Comparison of ENCODE assay signal across 1 cellular context in the genomic region with DNA sequence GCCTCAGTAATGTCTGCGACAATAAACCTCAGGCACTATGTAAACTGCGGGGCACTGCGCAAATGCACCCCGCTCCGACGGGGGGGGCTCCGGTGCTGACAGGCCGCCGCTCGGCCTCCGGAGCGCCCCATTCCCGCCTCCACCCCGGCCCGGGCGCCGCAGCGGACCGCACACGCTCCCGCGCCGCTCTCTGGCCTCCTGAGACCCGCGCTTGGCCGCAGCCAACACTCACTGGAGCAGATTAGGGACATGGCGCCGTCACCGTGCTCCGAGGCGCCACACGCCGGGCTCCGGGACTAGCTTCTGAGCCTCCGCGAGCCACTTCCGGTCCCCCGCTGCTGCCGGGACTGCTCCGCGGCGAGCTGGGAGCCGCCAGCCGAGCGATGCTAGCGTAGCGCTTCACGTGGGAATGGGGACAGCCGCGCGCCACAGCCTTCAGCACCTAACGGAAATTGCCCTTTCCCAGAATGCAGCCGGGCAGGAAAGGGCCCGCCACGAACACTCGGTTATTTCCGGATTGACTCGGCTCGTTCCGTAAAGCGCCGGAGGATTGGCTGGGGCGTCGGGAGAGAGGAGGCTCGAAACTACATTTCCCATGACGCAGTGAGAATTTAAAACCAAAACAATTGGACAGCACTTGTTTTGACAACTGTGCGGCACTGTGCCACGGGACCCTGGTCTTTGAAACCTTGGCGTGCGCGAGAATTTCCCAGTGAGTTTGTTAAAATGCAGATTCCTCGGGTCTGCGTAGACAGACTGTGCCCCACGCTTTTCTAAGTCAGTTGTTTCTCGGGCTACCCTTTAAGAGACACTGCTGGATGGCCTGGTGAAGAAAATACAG.
TF ChIP-seq lines count a peak whose summit lies in the region.

Gene PRPF19, minus strand, starts transcription at position 454 of the 841 bp plus-strand sequence. Its CDS starts 203 bp downstream, at position 251.

TF ChIP-seq in HEK293, 187 proteins besides CTCF, POLR2A, EP300 and RAD21 (continued from another document and continues in another):
- no peak for TF ChIP-seq ATF2 (tag by site-specific recombination; IDR thresholded peaks at IDR 0.05; ENCODE audit: low read depth)
- TF ChIP-seq ZNF140 (tag by site-specific recombination; IDR thresholded peaks at IDR 0.05) = no peak
- TF ChIP-seq, protein P1, sequence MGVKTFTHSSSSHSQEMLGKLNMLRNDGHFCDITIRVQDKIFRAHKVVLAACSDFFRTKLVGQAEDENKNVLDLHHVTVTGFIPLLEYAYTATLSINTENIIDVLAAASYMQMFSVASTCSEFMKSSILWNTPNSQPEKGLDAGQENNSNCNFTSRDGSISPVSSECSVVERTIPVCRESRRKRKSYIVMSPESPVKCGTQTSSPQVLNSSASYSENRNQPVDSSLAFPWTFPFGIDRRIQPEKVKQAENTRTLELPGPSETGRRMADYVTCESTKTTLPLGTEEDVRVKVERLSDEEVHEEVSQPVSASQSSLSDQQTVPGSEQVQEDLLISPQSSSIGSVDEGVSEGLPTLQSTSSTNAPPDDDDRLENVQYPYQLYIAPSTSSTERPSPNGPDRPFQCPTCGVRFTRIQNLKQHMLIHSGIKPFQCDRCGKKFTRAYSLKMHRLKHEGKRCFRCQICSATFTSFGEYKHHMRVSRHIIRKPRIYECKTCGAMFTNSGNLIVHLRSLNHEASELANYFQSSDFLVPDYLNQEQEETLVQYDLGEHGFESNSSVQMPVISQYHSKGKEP (tag by site-specific recombination; IDR thresholded peaks at IDR 0.05) = no peak
- TF ChIP-seq, protein P2, sequence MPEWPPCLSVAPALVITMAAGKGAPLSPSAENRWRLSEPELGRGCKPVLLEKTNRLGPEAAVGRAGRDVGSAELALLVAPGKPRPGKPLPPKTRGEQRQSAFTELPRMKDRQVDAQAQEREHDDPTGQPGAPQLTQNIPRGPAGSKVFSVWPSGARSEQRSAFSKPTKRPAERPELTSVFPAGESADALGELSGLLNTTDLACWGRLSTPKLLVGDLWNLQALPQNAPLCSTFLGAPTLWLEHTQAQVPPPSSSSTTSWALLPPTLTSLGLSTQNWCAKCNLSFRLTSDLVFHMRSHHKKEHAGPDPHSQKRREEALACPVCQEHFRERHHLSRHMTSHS (tag by site-specific recombination; IDR thresholded peaks at IDR 0.05) = no peak
- TF ChIP-seq ZNF548 (tag by site-specific recombination; IDR thresholded peaks at IDR 0.05) = no peak
- TF ChIP-seq ZNF24 (tag by site-specific recombination; IDR thresholded peaks at IDR 0.05) = no peak
- TF ChIP-seq ZNF404 (tag by site-specific recombination; IDR thresholded peaks at IDR 0.05) = no peak
- peak; percentile 33; the same call in 1 of the 2 replicates for TF ChIP-seq ZFP69B (tag by site-specific recombination; IDR thresholded peaks at IDR 0.05)
- TF ChIP-seq, protein P3, sequence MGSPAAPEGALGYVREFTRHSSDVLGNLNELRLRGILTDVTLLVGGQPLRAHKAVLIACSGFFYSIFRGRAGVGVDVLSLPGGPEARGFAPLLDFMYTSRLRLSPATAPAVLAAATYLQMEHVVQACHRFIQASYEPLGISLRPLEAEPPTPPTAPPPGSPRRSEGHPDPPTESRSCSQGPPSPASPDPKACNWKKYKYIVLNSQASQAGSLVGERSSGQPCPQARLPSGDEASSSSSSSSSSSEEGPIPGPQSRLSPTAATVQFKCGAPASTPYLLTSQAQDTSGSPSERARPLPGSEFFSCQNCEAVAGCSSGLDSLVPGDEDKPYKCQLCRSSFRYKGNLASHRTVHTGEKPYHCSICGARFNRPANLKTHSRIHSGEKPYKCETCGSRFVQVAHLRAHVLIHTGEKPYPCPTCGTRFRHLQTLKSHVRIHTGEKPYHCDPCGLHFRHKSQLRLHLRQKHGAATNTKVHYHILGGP (tag by site-specific recombination; IDR thresholded peaks at IDR 0.05) = no peak
- no peak for TF ChIP-seq ZNF624 (tag by site-specific recombination; IDR thresholded peaks at IDR 0.05)
- TF ChIP-seq ZNF37A (tag by site-specific recombination; IDR thresholded peaks at IDR 0.05) = no peak
- TF ChIP-seq ZNF302 (tag by site-specific recombination; IDR thresholded peaks at IDR 0.05; ENCODE audit: low read depth) = no peak
- TF ChIP-seq, protein P4, sequence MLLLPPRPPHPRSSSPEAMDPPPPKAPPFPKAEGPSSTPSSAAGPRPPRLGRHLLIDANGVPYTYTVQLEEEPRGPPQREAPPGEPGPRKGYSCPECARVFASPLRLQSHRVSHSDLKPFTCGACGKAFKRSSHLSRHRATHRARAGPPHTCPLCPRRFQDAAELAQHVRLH (tag by site-specific recombination; IDR thresholded peaks at IDR 0.05) = no peak
- TF ChIP-seq, protein P5, sequence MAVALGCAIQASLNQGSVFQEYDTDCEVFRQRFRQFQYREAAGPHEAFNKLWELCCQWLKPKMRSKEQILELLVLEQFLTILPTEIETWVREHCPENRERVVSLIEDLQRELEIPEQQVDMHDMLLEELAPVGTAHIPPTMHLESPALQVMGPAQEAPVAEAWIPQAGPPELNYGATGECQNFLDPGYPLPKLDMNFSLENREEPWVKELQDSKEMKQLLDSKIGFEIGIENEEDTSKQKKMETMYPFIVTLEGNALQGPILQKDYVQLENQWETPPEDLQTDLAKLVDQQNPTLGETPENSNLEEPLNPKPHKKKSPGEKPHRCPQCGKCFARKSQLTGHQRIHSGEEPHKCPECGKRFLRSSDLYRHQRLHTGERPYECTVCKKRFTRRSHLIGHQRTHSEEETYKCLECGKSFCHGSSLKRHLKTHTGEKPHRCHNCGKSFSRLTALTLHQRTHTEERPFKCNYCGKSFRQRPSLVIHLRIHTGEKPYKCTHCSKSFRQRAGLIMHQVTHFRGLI (tag by site-specific recombination; IDR thresholded peaks at IDR 0.05) = no peak
- no peak for TF ChIP-seq GLI2 (tag by site-specific recombination; IDR thresholded peaks at IDR 0.05; ENCODE audit: borderline replicate concordance, low read depth)
- peak; percentile 32; the same call in 1 of the 2 replicates for TF ChIP-seq ZNF398 (tag by site-specific recombination; IDR thresholded peaks at IDR 0.05)
- no peak for TF ChIP-seq ZNF423 (tag by site-specific recombination; IDR thresholded peaks at IDR 0.05)
- peak; percentile 54; the same call in 1 of the 2 replicates for TF ChIP-seq ZNF692 (tag by site-specific recombination; IDR thresholded peaks at IDR 0.05)
- TF ChIP-seq ZNF600 (tag by site-specific recombination; IDR thresholded peaks at IDR 0.05) = 0 out of 2 replicates have a peak, but pooled peaks have one; percentile 15
- no peak for TF ChIP-seq ZNF2 (tag by site-specific recombination; IDR thresholded peaks at IDR 0.05)
- no peak for TF ChIP-seq ZBTB1 (tag by site-specific recombination; IDR thresholded peaks at IDR 0.05)
- TF ChIP-seq ZNF664 (tag by site-specific recombination; IDR thresholded peaks at IDR 0.05) = no peak
- TF ChIP-seq, protein P6, sequence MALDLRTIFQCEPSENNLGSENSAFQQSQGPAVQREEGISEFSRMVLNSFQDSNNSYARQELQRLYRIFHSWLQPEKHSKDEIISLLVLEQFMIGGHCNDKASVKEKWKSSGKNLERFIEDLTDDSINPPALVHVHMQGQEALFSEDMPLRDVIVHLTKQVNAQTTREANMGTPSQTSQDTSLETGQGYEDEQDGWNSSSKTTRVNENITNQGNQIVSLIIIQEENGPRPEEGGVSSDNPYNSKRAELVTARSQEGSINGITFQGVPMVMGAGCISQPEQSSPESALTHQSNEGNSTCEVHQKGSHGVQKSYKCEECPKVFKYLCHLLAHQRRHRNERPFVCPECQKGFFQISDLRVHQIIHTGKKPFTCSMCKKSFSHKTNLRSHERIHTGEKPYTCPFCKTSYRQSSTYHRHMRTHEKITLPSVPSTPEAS (tag by site-specific recombination; IDR thresholded peaks at IDR 0.05) = no peak
- TF ChIP-seq YY2 (tag by site-specific recombination; IDR thresholded peaks at IDR 0.05) = no peak
- TF ChIP-seq, protein P7, sequence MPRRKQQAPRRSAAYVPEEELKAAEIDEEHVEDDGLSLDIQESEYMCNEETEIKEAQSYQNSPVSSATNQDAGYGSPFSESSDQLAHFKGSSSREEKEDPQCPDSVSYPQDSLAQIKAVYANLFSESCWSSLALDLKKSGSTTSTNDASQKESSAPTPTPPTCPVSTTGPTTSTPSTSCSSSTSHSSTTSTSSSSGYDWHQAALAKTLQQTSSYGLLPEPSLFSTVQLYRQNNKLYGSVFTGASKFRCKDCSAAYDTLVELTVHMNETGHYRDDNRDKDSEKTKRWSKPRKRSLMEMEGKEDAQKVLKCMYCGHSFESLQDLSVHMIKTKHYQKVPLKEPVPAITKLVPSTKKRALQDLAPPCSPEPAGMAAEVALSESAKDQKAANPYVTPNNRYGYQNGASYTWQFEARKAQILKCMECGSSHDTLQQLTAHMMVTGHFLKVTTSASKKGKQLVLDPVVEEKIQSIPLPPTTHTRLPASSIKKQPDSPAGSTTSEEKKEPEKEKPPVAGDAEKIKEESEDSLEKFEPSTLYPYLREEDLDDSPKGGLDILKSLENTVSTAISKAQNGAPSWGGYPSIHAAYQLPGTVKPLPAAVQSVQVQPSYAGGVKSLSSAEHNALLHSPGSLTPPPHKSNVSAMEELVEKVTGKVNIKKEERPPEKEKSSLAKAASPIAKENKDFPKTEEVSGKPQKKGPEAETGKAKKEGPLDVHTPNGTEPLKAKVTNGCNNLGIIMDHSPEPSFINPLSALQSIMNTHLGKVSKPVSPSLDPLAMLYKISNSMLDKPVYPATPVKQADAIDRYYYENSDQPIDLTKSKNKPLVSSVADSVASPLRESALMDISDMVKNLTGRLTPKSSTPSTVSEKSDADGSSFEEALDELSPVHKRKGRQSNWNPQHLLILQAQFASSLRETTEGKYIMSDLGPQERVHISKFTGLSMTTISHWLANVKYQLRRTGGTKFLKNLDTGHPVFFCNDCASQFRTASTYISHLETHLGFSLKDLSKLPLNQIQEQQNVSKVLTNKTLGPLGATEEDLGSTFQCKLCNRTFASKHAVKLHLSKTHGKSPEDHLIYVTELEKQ (tag by site-specific recombination; IDR thresholded peaks at IDR 0.05; ENCODE audit: borderline replicate concordance) = no peak
- TF ChIP-seq ZNF747 (tag by site-specific recombination; IDR thresholded peaks at IDR 0.05) = no peak
- peak; percentile 87 for TF ChIP-seq HOXD13 (CRISPR knock-in tag; IDR thresholded peaks at IDR 0.05; ENCODE audit: borderline replicate concordance)
- TF ChIP-seq GFI1B (tag by site-specific recombination; IDR thresholded peaks at IDR 0.05) = no peak
- no peak for TF ChIP-seq ZFP41 (tag by site-specific recombination; IDR thresholded peaks at IDR 0.05; ENCODE audit: borderline replicate concordance)
- TF ChIP-seq ZNF776 (tag by site-specific recombination; IDR thresholded peaks at IDR 0.05; ENCODE audit: borderline replicate concordance) = no peak
- TF ChIP-seq ZNF549 (tag by site-specific recombination; IDR thresholded peaks at IDR 0.05) = no peak
- TF ChIP-seq ZSCAN5A (tag by site-specific recombination; IDR thresholded peaks at IDR 0.05) = no peak
- TF ChIP-seq ZFP37 (tag by site-specific recombination; IDR thresholded peaks at IDR 0.05) = no peak
- TF ChIP-seq ZNF175 (tag by site-specific recombination; IDR thresholded peaks at IDR 0.05) = no peak
- no peak for TF ChIP-seq ZNF202 (tag by site-specific recombination; IDR thresholded peaks at IDR 0.05; ENCODE audit: borderline replicate concordance)
- TF ChIP-seq ZNF311 (tag by site-specific recombination; IDR thresholded peaks at IDR 0.05; ENCODE audit: borderline replicate concordance) = no peak
